32 cellular contexts compared by ENCODE assay signal in the genomic region with DNA sequence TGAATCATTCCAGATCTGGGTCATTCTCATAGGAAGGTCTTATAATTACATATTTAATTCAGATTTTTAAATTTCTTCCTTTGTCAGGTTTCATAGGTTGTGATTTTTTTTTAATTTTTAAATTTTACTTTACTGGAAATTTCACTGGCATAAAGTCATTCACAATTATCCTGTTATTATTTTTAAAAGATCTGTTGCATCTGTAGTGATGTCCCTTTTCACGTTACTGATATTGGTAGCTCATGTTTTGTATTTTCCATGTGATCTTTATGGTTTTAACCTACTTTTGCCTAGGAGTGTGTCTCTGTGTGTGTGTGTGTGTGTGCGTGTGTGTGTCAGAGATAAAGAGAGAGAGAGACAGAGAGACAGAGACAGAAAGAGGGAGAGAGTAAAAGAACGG.
"Had no signal": no experiment of that assay in that cellular context is flagged by ENCODE, and none has a peak within 500 bp of the region (broad histone marks: within the 10 kb centered on the region; RNA-seq: fewer than 3 reads in every experiment).

No MANE protein-coding gene starts in this region.

- H3K4me1 Mint-ChIP-seq: activated CD4-positive, alpha-beta T cell treated with anti-CD3 and anti-CD28 coated beads, Interleukin-2, amount 10 ng/mL, durations not matched to agents 24 days and 14 days; activated naive CD4-positive, alpha-beta T cell treated with anti-CD3 and anti-CD28 coated beads, Interleukin-2, amount 50 U/mL, for 24 hours; activated naive CD8-positive, alpha-beta T cell treated with anti-CD3 and anti-CD28 coated beads, Interleukin-2, amount 50 U/mL, for 24 hours; endodermal cell; natural killer cell; T-helper 17 cell had no signal

- H3K27ac Mint-ChIP-seq: activated CD4-positive, alpha-beta memory T cell treated with anti-CD3 and anti-CD28 coated beads for 36 hours; activated CD4-positive, alpha-beta T cell treated with anti-CD3 and anti-CD28 coated beads, Interleukin-2, amount 10 ng/mL, durations not matched to agents 24 days and 14 days; activated naive CD4-positive, alpha-beta T cell treated with anti-CD3 and anti-CD28 coated beads, Interleukin-2, amount 50 U/mL, for 24 hours; activated naive CD8-positive, alpha-beta T cell treated with anti-CD3 and anti-CD28 coated beads, Interleukin-2, amount 50 U/mL, for 24 hours; activated T-helper 1 cell treated with anti-CD3 and anti-CD28 coated beads, Interleukin-12 subunit alpha, Interleukin-12 subunit beta, Interleukin-2, Interleukin-4 antibody, amounts not matched to agents 30 ng/mL and 10 ng/mL and 1 ng/mL, durations not matched to agents 14 hours and 24 hours and 36 hours; endodermal cell; natural killer cell; neural progenitor cell; T-helper 17 cell had no signal

- H3K36me3 Mint-ChIP-seq: activated CD4-positive, alpha-beta memory T cell treated with anti-CD3 and anti-CD28 coated beads for 36 hours; activated naive CD4-positive, alpha-beta T cell treated with anti-CD3 and anti-CD28 coated beads, Interleukin-2, amount 50 U/mL, for 24 hours; natural killer cell had no signal

- H3K4me3 Mint-ChIP-seq: activated CD4-positive, alpha-beta memory T cell treated with anti-CD3 and anti-CD28 coated beads for 36 hours; activated CD4-positive, alpha-beta T cell treated with anti-CD3 and anti-CD28 coated beads, Interleukin-2, amount 10 ng/mL, durations not matched to agents 24 days and 14 days; activated naive CD4-positive, alpha-beta T cell treated with anti-CD3 and anti-CD28 coated beads, Interleukin-2, amount 50 U/mL, for 24 hours; activated naive CD8-positive, alpha-beta T cell treated with anti-CD3 and anti-CD28 coated beads, Interleukin-2, amount 50 U/mL, for 24 hours; activated T-helper 1 cell treated with anti-CD3 and anti-CD28 coated beads, Interleukin-12 subunit alpha, Interleukin-12 subunit beta, Interleukin-2, Interleukin-4 antibody, amounts not matched to agents 30 ng/mL and 10 ng/mL and 1 ng/mL, durations not matched to agents 14 hours and 24 hours and 36 hours; brain; endodermal cell; natural killer cell; neural progenitor cell; T-helper 17 cell had no signal

- DNase-seq: activated CD4-positive, alpha-beta memory T cell treated with anti-CD3 and anti-CD28 coated beads for 36 hours; activated CD4-positive, alpha-beta T cell treated with anti-CD3 and anti-CD28 coated beads, Interleukin-2, amount 10 ng/mL, durations not matched to agents 24 days and 14 days; activated CD8-positive, alpha-beta memory T cell treated with anti-CD3 and anti-CD28 coated beads, Interleukin-2, amount 50 U/mL, for 4 hours; activated gamma-delta T cell; activated naive CD8-positive, alpha-beta T cell treated with anti-CD3 and anti-CD28 coated beads, Interleukin-2, amount 50 U/mL, for 24 hours; activated T-cell treated with anti-CD3 and anti-CD28 coated beads, Interleukin-2, amount 50 U/mL, for 1 hour; anterior cingulate cortex; endodermal cell; gastrocnemius medialis; glutamatergic neuron; left lung; lower lobe of right lung; mesendoderm; natural killer cell; occipital lobe; psoas muscle; spleen; stimulated activated naive CD4-positive, alpha-beta T cell; T-helper 17 cell; T1000; tibial artery; upper lobe of right lung; WERI-Rb-1 had no signal

- ATAC-seq: activated CD4-positive, CD25-positive, alpha-beta regulatory T cell treated with anti-CD3 and anti-CD28 coated beads, Interleukin-2, amount 50 U/mL, for 24 hours; activated naive CD8-positive, alpha-beta T cell treated with anti-CD3 and anti-CD28 coated beads, Interleukin-2, amount 50 U/mL, for 24 hours; gastrocnemius medialis; left lung; lower lobe of right lung; natural killer cell; psoas muscle; T-helper 17 cell; upper lobe of right lung had no signal

- H3K27me3 Mint-ChIP-seq: activated CD4-positive, alpha-beta memory T cell treated with anti-CD3 and anti-CD28 coated beads for 36 hours; activated CD4-positive, alpha-beta T cell treated with anti-CD3 and anti-CD28 coated beads, Interleukin-2, amount 10 ng/mL, durations not matched to agents 24 days and 14 days; activated naive CD4-positive, alpha-beta T cell treated with anti-CD3 and anti-CD28 coated beads, Interleukin-2, amount 50 U/mL, for 24 hours; activated naive CD8-positive, alpha-beta T cell treated with anti-CD3 and anti-CD28 coated beads, Interleukin-2, amount 50 U/mL, for 24 hours; T-helper 17 cell had no signal

- H3K4me3 ChIP-seq: cardiac muscle cell, esophagus muscularis mucosa, gastrocnemius medialis, left lung, lower lobe of right lung, neural progenitor cell, psoas muscle, right atrium auricular region, spleen, suprapubic skin, tibial artery, upper lobe of right lung had no signal
